22 cellular contexts compared by ENCODE assay signal in genomic region chr20:55232647-55233046, GRCh38.
DNase-seq lines count a peak whose midpoint lies in the region; ATAC-seq, FAIRE-seq and TF ChIP-seq lines count a peak whose summit lies in the region.
"Had no signal": no experiment of that assay in that cellular context is flagged by ENCODE, and none has a peak within 500 bp of the region (broad histone marks: within the 10 kb centered on the region; RNA-seq: fewer than 3 reads in every experiment).

No MANE protein-coding gene starts in this region.

- ATAC-seq in HG03159 (IDR thresholded peaks at IDR 0.05; ENCODE audit: unreplicated experiment) (no peak), GM18907 (IDR thresholded peaks at IDR 0.05; ENCODE audit: unreplicated experiment) (no peak)
- ATAC-seq: CD8-positive, alpha-beta T cell; HCT116 had no signal

- peaks cover 3% of the 10 kb centered on the region for H3K9me3 ChIP-seq in small intestine (ENCODE audit: control insufficient read depth, low read depth)
- H3K9me3 ChIP-seq: BLaER1, Caco-2 had no signal

- TF ChIP-seq CTCF in epithelial cell of esophagus (IDR thresholded peaks at IDR 0.05; ENCODE audit: insufficient read depth, low read depth, low read length, missing control alignments) = no peak

- peak; percentile 30 for FAIRE-seq in small intestine (lab: Jason Lieb, UNC)
- FAIRE-seq: A204.1, G401.6, GM12892, GM19239, H1 had no signal

- no peak overlapping the region for H3K27ac ChIP-seq in small intestine (ENCODE audit: low read depth in 1 of 2, low read length in 1 of 2)
- H3K27ac ChIP-seq: 22Rv1, BLaER1, C4-2B, GM23248 had no signal

- 82 to 97% (median 93%) methylated on average over 1 of the region's 1 CpG for WGBS in small intestine, 3 donors

- DNase-seq in NCI-H748 (lab: John Stamatoyannopoulos, UW; ENCODE audit: unreplicated experiment) (peak; percentile 1), NCI-H748 treated with DMSO at 0.1 percent for 48 hours (lab: John Stamatoyannopoulos, UW) (no peak), epithelial cell of esophagus (ENCODE audit: low read depth) (peak; percentile 77), small intestine (no peak)
- DNase-seq: Caco-2; CD4-positive, CD25-positive, alpha-beta regulatory T cell; CD8-positive, alpha-beta T cell; DMS153; DND-41; GM23248; H9 had no signal

- no peaks in the 10 kb centered on the region for H3K4me1 ChIP-seq in small intestine (ENCODE audit: control insufficient read depth in 2 of 2, insufficient read depth in 1 of 2, low read depth in 1 of 2, low read length in 1 of 2)
- H3K4me1 ChIP-seq: BLaER1, Caco-2 had no signal

- H3K27me3 ChIP-seq in small intestine (ENCODE audit: control insufficient read depth in 2 of 2, insufficient read depth in 2 of 2, low read length in 2 of 2) = no peaks in the 10 kb centered on the region
- H3K27me3 ChIP-seq: BLaER1 had no signal

- H3K4me3 ChIP-seq in epithelial cell of esophagus (ENCODE audit: low read length) (no peak overlapping the region), small intestine (ENCODE audit: low read depth in 1 of 2, low read length in 2 of 2) (no peak overlapping the region)
- H3K4me3 ChIP-seq: BLaER1, GM23248 had no signal

- H3K36me3 ChIP-seq in small intestine (ENCODE audit: control insufficient read depth in 2 of 2, insufficient read depth in 2 of 2, low read length in 2 of 2) = no peaks in the 10 kb centered on the region
- H3K36me3 ChIP-seq: BLaER1 had no signal

Comparison
In these comparisons a context has a peak if more than half of its experiments do, and no peak if none do; other contexts are left out.
1. DNase-seq: peak in NCI-H748 (single experiment) and epithelial cell of esophagus (single experiment); none in NCI-H748 treated with DMSO at 0.1 percent for 48 hours (single experiment) and small intestine (single experiment).